ENCODE assay signal across 8 cellular contexts in genomic region chr7:70698219-70698832, GRCh38.
A peak's percentile ranks its signal among the peaks of the same experiment; 100 is the strongest.
DNase-seq lines count a peak whose midpoint lies in the region; ATAC-seq and TF ChIP-seq lines count a peak whose summit lies in the region.

No MANE protein-coding gene starts in this region.

- CTCF ChIA-PET in AG04450 (lab: Charles Lee) = interaction anchor here (0.5 to 2.4 kb wide), 40 partner anchors 9 to 1954 kb away, joined by 3 to 25 read pairs (median 4); no protein-coding TSS in a partner anchor

- no peak for DNase-seq in AG04450 (ENCODE audit: low read depth, low spot score)
- no peak for DNase-seq in GM12864 (ENCODE audit: low read depth)
- peak; percentile 54 for DNase-seq in NCI-H2029 (lab: John Stamatoyannopoulos, UW)
- peak; percentile 67 for DNase-seq in amniotic stem cell (lab: John Stamatoyannopoulos, UW)
- no peak for DNase-seq in suprapubic skin (ENCODE audit: low spot score in 2 of 2)
- no peak for DNase-seq in UCSD-AML1 (lab: John Stamatoyannopoulos, UW; ENCODE audit: unreplicated experiment)

- TF ChIP-seq POLR2A in suprapubic skin (IDR thresholded peaks at IDR 0.05) = no peak

- peak overlapping the region; percentile 96 for H3K9ac ChIP-seq in iPS-18a (ENCODE audit: low read length)

- H3K9me3 ChIP-seq in AG04450 (ENCODE audit: control insufficient read depth, insufficient read depth, low read length) (no peaks in the 10 kb centered on the region), iPS-18a (ENCODE audit: control insufficient read depth, low read depth, low read length) (no peaks in the 10 kb centered on the region), suprapubic skin (no peaks in the 10 kb centered on the region)

- H3K36me3 ChIP-seq in iPS-18a (ENCODE audit: control insufficient read depth, low read depth, low read length) (peaks cover 38% of the 10 kb centered on the region), suprapubic skin (no peaks in the 10 kb centered on the region)

- TF ChIP-seq CTCF in AG04450 (IDR thresholded peaks at IDR 0.05; ENCODE audit: low read depth, low read length) (peak; percentile 97), GM12864 (IDR thresholded peaks at IDR 0.05; ENCODE audit: low read depth, low read length, missing control alignments) (peak; percentile 72), suprapubic skin (IDR thresholded peaks at IDR 0.05) (peak; percentile 75 to 81)

- POLR2A ChIA-PET in AG04450 (lab: Yijun Ruan, JAX) = no interaction called here

- no peak for ATAC-seq in HG02970 (IDR thresholded peaks at IDR 0.05; ENCODE audit: low FRiP score, unreplicated experiment)

- WGBS in suprapubic skin = 13% methylated on average over 2 of the region's 2 CpGs

- H3K4me1 ChIP-seq in iPS-18a (ENCODE audit: control insufficient read depth, low read depth, low read length) (peaks cover 68% of the 10 kb centered on the region), suprapubic skin (peaks cover 34% of the 10 kb centered on the region)

- no peaks in the 10 kb centered on the region for H3K27me3 ChIP-seq in AG04450 (ENCODE audit: control insufficient read depth, insufficient read depth, low read length)
- peaks cover 2% of the 10 kb centered on the region for H3K27me3 ChIP-seq in iPS-18a (ENCODE audit: control insufficient read depth, insufficient read depth, low read length)
- no peaks in the 10 kb centered on the region for H3K27me3 ChIP-seq in suprapubic skin

- no peak overlapping the region for H3K4me3 ChIP-seq in AG04450 (ENCODE audit: low read depth, low read length)
- no peak overlapping the region for H3K4me3 ChIP-seq in GM12864 (ENCODE audit: low read depth, low read length)
- peak overlapping the region; percentile 95 for H3K4me3 ChIP-seq in iPS-18a (ENCODE audit: low read length)
- no peak overlapping the region for H3K4me3 ChIP-seq in suprapubic skin

- no peak for TF ChIP-seq EP300 in suprapubic skin (IDR thresholded peaks at IDR 0.05)

- H3K27ac ChIP-seq in AG04450 (ENCODE audit: low read depth, low read length) (no peak overlapping the region), iPS-18a (ENCODE audit: low read length) (no peak overlapping the region), suprapubic skin (no peak overlapping the region)

Comparison
In these comparisons a context has a peak if more than half of its experiments do, and no peak if none do; other contexts are left out.
1. DNase-seq: peak in NCI-H2029 (single experiment) and amniotic stem cell (single experiment); none in AG04450 (single experiment), GM12864 (single experiment), suprapubic skin (0 of 2) and UCSD-AML1 (single experiment).
2. Peak in every context shown above with its lines, with median percentiles within 50 percentile points of each other: CTCF ChIP-seq.